Comparison of ENCODE assay signal across 1 cellular context in genomic region chrX:149837167-149837566, GRCh38.
TF ChIP-seq lines count a peak whose summit lies in the region.

No MANE protein-coding gene starts in this region.

TF ChIP-seq in GM12878, 131 proteins besides CTCF, POLR2A, EP300 and RAD21:
- no peak for TF ChIP-seq ZSCAN29 (IDR thresholded peaks at IDR 0.05)
- no peak for TF ChIP-seq SMARCA5 (IDR thresholded peaks at IDR 0.05)
- no peak for TF ChIP-seq TARDBP (IDR thresholded peaks at IDR 0.05; ENCODE audit: borderline replicate concordance)
- no peak for TF ChIP-seq CHD1 (IDR thresholded peaks at IDR 0.05; ENCODE audit: low read depth, low read length)
- no peak for TF ChIP-seq ZNF24 (IDR thresholded peaks at IDR 0.05)
- TF ChIP-seq ZBTB4 (CRISPR knock-in tag; IDR thresholded peaks at IDR 0.05): no peak
- no peak for TF ChIP-seq TCF12 (IDR thresholded peaks at IDR 0.05; ENCODE audit: low read depth, low read length)
- no peak for TF ChIP-seq RCOR1 (conservative IDR thresholded peaks at IDR 0.05; ENCODE audit: low read depth, low read length)
- no peak for TF ChIP-seq BACH1 (IDR thresholded peaks at IDR 0.05; ENCODE audit: borderline replicate concordance)
- no peak for TF ChIP-seq ZZZ3 (IDR thresholded peaks at IDR 0.05; ENCODE audit: control insufficient read depth, insufficient read length, low read depth)
- TF ChIP-seq E2F8 (IDR thresholded peaks at IDR 0.05; ENCODE audit: low read depth, partially characterized antibody): no peak
